ENCODE assay signal across 21 cellular contexts in the genomic region with DNA sequence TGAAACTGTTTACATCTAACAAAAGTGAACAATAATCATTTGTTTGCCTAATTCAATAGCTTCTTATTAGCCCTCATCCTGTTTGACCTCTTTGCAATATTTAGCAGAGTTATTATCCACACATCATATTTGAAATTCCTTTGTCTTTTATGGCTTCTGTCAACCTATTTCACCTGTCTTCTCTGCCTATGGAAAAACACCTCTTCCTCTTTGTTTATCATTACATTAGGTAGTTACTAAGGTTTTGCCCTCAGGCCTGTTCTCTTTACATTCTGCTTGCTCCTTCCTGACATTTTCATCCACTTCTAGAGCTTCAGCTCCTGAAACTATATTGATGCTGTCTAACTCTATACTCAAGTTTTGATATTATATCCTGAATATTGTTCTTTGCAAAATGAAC.
"Had no signal": no experiment of that assay in that cellular context is flagged by ENCODE, and none has a peak within 500 bp of the region (broad histone marks: within the 10 kb centered on the region; RNA-seq: fewer than 3 reads in every experiment).

No MANE protein-coding gene starts in this region.

- H2AFZ ChIP-seq: PC-9 had no signal

- H3K4me3 Mint-ChIP-seq: activated CD8-positive, alpha-beta memory T cell treated with anti-CD3 and anti-CD28 coated beads, Interleukin-2, amount 10 ng/mL, durations not matched to agents 7 days and 5 days; activated naive CD4-positive, alpha-beta T cell treated with anti-CD3 and anti-CD28 coated beads, Interleukin-2, amount 50 U/mL, for 24 hours; activated T-cell treated with anti-CD3 and anti-CD28 coated beads, Interleukin-2, amount 50 U/mL, for 24 hours; activated T-helper 1 cell treated with anti-CD3 and anti-CD28 coated beads, Interleukin-12 subunit alpha, Interleukin-12 subunit beta, Interleukin-2, Interleukin-4 antibody, amounts not matched to agents 30 ng/mL and 10 ng/mL and 1 ng/mL, durations not matched to agents 14 hours and 24 hours and 36 hours; T-helper 1 cell treated with Interleukin-12 subunit alpha and Interleukin-12 subunit beta and Interleukin-4 antibody, amounts not matched to agents 30 μg/mL and 1 μg/mL, for 36 hours had no signal

- H3K4me3 ChIP-seq: breast epithelium, colonic mucosa, MG63, PC-9 had no signal

- H3K27me3 ChIP-seq: breast epithelium, colonic mucosa, MG63 had no signal

- H3K9me3 ChIP-seq: breast epithelium, colonic mucosa, MG63 had no signal

- H3K4me1 Mint-ChIP-seq: activated CD8-positive, alpha-beta memory T cell treated with anti-CD3 and anti-CD28 coated beads, Interleukin-2, amount 10 ng/mL, durations not matched to agents 7 days and 5 days; activated naive CD4-positive, alpha-beta T cell treated with anti-CD3 and anti-CD28 coated beads, Interleukin-2, amount 50 U/mL, for 24 hours had no signal

- H3K27ac ChIP-seq: breast epithelium, colonic mucosa, PC-9 had no signal

- H3K36me3 Mint-ChIP-seq: activated CD8-positive, alpha-beta memory T cell treated with anti-CD3 and anti-CD28 coated beads, Interleukin-2, amount 10 ng/mL, durations not matched to agents 7 days and 5 days; activated naive CD4-positive, alpha-beta T cell treated with anti-CD3 and anti-CD28 coated beads, Interleukin-2, amount 50 U/mL, for 24 hours had no signal

- H3K4me1 ChIP-seq: breast epithelium, colonic mucosa had no signal

- H3K27me3 Mint-ChIP-seq: activated CD8-positive, alpha-beta memory T cell treated with anti-CD3 and anti-CD28 coated beads, Interleukin-2, amount 10 ng/mL, durations not matched to agents 7 days and 5 days; activated naive CD4-positive, alpha-beta T cell treated with anti-CD3 and anti-CD28 coated beads, Interleukin-2, amount 50 U/mL, for 24 hours; activated T-cell treated with anti-CD3 and anti-CD28 coated beads, Interleukin-2, amount 50 U/mL, for 24 hours had no signal

- H3K9me3 Mint-ChIP-seq: activated naive CD4-positive, alpha-beta T cell treated with anti-CD3 and anti-CD28 coated beads, Interleukin-2, amount 50 U/mL, for 24 hours; activated T-cell treated with anti-CD3 and anti-CD28 coated beads, Interleukin-2, amount 50 U/mL, for 24 hours; activated T-helper 1 cell treated with anti-CD3 and anti-CD28 coated beads, Interleukin-12 subunit alpha, Interleukin-12 subunit beta, Interleukin-2, Interleukin-4 antibody, amounts not matched to agents 30 ng/mL and 10 ng/mL and 1 ng/mL, durations not matched to agents 14 hours and 24 hours and 36 hours; T-helper 1 cell treated with Interleukin-12 subunit alpha and Interleukin-12 subunit beta and Interleukin-4 antibody, amounts not matched to agents 30 μg/mL and 1 μg/mL, for 36 hours had no signal

- H3K4me2 ChIP-seq: PC-9 had no signal

- H3K27ac Mint-ChIP-seq: activated CD8-positive, alpha-beta memory T cell treated with anti-CD3 and anti-CD28 coated beads, Interleukin-2, amount 10 ng/mL, durations not matched to agents 7 days and 5 days; activated naive CD4-positive, alpha-beta T cell treated with anti-CD3 and anti-CD28 coated beads, Interleukin-2, amount 50 U/mL, for 24 hours; activated T-cell treated with anti-CD3 and anti-CD28 coated beads, Interleukin-2, amount 50 U/mL, for 24 hours; activated T-helper 1 cell treated with anti-CD3 and anti-CD28 coated beads, Interleukin-12 subunit alpha, Interleukin-12 subunit beta, Interleukin-2, Interleukin-4 antibody, amounts not matched to agents 30 ng/mL and 10 ng/mL and 1 ng/mL, durations not matched to agents 14 hours and 24 hours and 36 hours; T-helper 1 cell treated with Interleukin-12 subunit alpha and Interleukin-12 subunit beta and Interleukin-4 antibody, amounts not matched to agents 30 μg/mL and 1 μg/mL, for 36 hours had no signal

- DNase-seq: activated CD4-positive, alpha-beta T cell treated with anti-CD3 and anti-CD28 coated beads for 48 hours; activated CD4-positive, alpha-beta T cell treated with anti-CD3 and anti-CD28 coated beads, Interleukin-2, amount 50 U/mL, for 48 hours; activated CD4-positive, CD25-positive, alpha-beta regulatory T cell treated with anti-CD3 and anti-CD28 coated beads, Interleukin-2, amount 50 U/mL, for 72 hours; activated CD8-positive, alpha-beta memory T cell treated with anti-CD3 and anti-CD28 coated beads, Interleukin-2, amount 10 ng/mL, durations not matched to agents 7 days and 5 days; activated effector memory CD4-positive, alpha-beta T cell treated with Interleukin-2 at 50 U/mL for 16 hours; activated naive CD4-positive, alpha-beta T cell; activated T-cell treated with anti-CD3 and anti-CD28 coated beads, Interleukin-2, amount 50 U/mL, for 24 hours; aorta; caudate nucleus; colonic mucosa; MG63; NCI-H1436; NCI-H187 treated with DMSO at 0.1 percent for 48 hours; NCI-H345; NCI-H510A treated with DMSO at 0.1 percent for 48 hours; PC-9; SHP77 treated with DMSO at 0.1 percent for 48 hours had no signal

- H3K36me3 ChIP-seq: breast epithelium, colonic mucosa, MG63 had no signal

- ATAC-seq: activated CD8-positive, alpha-beta memory T cell treated with anti-CD3 and anti-CD28 coated beads, Interleukin-2, amount 10 ng/mL, durations not matched to agents 7 days and 5 days had no signal
